Comparison of ENCODE assay signal across 17 cellular contexts in the genomic region with DNA sequence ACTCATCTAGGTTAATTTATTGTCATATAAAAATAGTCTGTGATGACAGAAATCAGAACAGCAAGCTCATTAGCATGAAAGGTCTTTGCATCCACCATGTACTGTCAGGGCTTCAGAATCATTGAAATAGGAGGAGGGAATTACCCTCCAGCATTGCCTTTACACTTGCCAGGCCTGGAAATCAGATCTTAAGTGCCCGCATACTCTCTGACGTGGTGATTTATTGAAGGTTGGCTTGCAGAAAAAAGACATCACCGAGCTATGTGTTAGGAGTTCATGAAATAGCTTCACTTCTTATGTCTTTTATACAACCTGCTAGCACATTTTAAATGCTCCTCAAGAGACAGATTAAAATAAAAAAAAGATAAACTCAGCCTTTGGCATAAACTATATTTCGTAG.
"Had no signal": no experiment of that assay in that cellular context is flagged by ENCODE, and none has a peak within 500 bp of the region (broad histone marks: within the 10 kb centered on the region; RNA-seq: fewer than 3 reads in every experiment).

No MANE protein-coding gene starts in this region.

- DNase-seq: KBM-7, MV-4-11, NCI-H1048, NCI-H1105, NCI-H1436, NCI-H187, NCI-H2029, NCI-H2081 treated with DMSO at 0.1 percent for 48 hours, NCI-H2227 treated with DMSO at 0.1 percent for 48 hours, NCI-H524, NCI-H526 treated with DMSO at 0.1 percent for 48 hours, NCI-H774, PC-3, SHP77, SK-N-SH, SW 1271, T-cell had no signal
